In the genomic region with DNA sequence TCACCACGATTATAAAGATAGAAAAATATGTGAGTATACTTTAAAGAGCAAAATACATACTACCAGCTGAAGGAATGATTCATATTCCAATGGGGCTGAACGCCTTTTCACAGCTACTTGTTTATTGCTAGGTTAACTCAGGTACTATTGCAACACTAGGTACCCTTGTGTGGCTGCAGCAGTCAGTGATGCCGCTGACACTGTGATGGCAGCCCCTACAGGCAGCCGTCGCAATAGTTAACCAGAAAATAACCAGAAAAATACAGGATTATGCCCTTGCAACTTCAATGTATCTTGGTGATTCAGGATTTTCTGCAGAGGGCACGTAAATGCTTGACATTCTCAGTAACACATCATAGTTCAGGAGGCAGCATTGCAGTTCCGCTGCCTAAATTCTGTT, we compare ENCODE assay signal across 1 cellular context.
TF ChIP-seq lines count a peak whose summit lies in the region.

No MANE protein-coding gene starts in this region.

TF ChIP-seq in WTC11, 78 proteins besides CTCF, POLR2A, EP300 and RAD21 (continued from another document):
- TF ChIP-seq, protein P1, sequence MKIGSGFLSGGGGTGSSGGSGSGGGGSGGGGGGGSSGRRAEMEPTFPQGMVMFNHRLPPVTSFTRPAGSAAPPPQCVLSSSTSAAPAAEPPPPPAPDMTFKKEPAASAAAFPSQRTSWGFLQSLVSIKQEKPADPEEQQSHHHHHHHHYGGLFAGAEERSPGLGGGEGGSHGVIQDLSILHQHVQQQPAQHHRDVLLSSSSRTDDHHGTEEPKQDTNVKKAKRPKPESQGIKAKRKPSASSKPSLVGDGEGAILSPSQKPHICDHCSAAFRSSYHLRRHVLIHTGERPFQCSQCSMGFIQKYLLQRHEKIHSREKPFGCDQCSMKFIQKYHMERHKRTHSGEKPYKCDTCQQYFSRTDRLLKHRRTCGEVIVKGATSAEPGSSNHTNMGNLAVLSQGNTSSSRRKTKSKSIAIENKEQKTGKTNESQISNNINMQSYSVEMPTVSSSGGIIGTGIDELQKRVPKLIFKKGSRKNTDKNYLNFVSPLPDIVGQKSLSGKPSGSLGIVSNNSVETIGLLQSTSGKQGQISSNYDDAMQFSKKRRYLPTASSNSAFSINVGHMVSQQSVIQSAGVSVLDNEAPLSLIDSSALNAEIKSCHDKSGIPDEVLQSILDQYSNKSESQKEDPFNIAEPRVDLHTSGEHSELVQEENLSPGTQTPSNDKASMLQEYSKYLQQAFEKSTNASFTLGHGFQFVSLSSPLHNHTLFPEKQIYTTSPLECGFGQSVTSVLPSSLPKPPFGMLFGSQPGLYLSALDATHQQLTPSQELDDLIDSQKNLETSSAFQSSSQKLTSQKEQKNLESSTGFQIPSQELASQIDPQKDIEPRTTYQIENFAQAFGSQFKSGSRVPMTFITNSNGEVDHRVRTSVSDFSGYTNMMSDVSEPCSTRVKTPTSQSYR (CRISPR knock-in tag; IDR thresholded peaks at IDR 0.05) = no peak
